In the genomic region with DNA sequence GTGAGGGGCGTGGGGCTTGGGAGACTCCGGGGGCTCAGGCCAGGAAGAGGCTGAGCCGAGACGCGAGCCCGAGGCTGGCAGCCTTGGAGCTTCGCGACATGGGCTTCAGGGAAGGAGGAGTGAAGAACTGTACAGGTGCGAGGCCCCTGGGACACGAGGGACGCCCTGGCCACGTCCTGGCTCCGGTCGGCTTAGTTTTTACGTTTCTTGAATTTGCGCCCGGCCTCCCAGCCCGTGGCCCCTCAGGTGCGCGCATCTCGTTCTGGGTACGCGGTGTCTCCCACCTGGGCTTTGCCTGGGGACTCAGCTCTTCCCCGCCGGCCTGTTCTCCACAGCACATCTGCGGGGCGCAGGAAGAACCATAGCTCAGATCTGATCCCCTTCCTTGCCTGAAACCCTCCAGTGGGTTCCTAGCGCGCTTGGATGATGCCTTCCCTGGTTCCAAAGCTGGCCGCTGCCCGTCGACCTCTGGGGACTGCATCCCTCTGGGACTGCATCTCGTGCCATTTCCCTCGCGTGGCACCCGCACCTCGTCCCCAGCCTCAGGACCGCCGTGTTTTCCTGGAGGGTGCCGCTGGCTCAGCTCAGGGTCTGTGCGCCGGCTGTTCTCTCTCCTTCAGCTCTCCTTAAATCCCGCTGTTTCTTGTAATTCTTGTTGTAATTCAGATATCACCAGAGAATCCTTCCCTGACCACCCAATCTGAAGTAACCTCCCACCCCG, we compare ENCODE assay signal across 1 cellular context.
TF ChIP-seq lines count a peak whose summit lies in the region.

No MANE protein-coding gene starts in this region.

TF ChIP-seq in IMR-90, 13 proteins besides CTCF, POLR2A, EP300 and RAD21:
- TF ChIP-seq MAFK (IDR thresholded peaks at IDR 0.05; ENCODE audit: low read depth, low read length) (no peak), USF2 (IDR thresholded peaks at IDR 0.05; ENCODE audit: low read depth, low read length) (no peak), BHLHE40 (IDR thresholded peaks at IDR 0.05; ENCODE audit: low read depth, low read length) (no peak), MXI1 (IDR thresholded peaks at IDR 0.05; ENCODE audit: borderline replicate concordance, low read depth, low read length) (no peak), RCOR1 (IDR thresholded peaks at IDR 0.05; ENCODE audit: insufficient replicate concordance, low read length) (no peak), RFX5 (IDR thresholded peaks at IDR 0.05; ENCODE audit: low read depth, low read length) (no peak), NFE2L2 (IDR thresholded peaks at IDR 0.05; ENCODE audit: low read depth, low read length) (no peak), FOS (IDR thresholded peaks at IDR 0.05; ENCODE audit: low read depth, low read length) (no peak), CEBPB (IDR thresholded peaks at IDR 0.05; ENCODE audit: low read depth, low read length) (no peak), SMC3 (IDR thresholded peaks at IDR 0.05; ENCODE audit: low read depth, low read length) (no peak), MAZ (IDR thresholded peaks at IDR 0.05; ENCODE audit: borderline replicate concordance, low read depth, low read length) (no peak), CHD1 (IDR thresholded peaks at IDR 0.05; ENCODE audit: low read depth, low read length) (no peak)
